In genomic region chr14:89720076-89720687, GRCh38 we compare ENCODE assay signal across 8 cellular contexts.
DNase-seq lines count a peak whose midpoint lies in the region; TF ChIP-seq lines count a peak whose summit lies in the region.
"Had no signal": no experiment of that assay in that cellular context is flagged by ENCODE, and none has a peak within 500 bp of the region (broad histone marks: within the 10 kb centered on the region; RNA-seq: fewer than 3 reads in every experiment).

No MANE protein-coding gene starts in this region.

- H3K9me3 ChIP-seq in KOPT-K1 (ENCODE audit: insufficient read depth, low read length, poor library complexity, severe bottlenecking): no peaks in the 10 kb centered on the region
- H3K9me3 ChIP-seq in sigmoid colon: no peaks in the 10 kb centered on the region
- no peaks in the 10 kb centered on the region for H3K9me3 ChIP-seq in Karpas-422 (ENCODE audit: low read length)

- peak overlapping the region; percentile 61 for H3K4me3 Mint-ChIP-seq in activated naive CD8-positive, alpha-beta T cell treated with anti-CD3 and anti-CD28 coated beads for 36 hours

- H3K27me3 ChIP-seq in sigmoid colon (no peaks in the 10 kb centered on the region), Karpas-422 (ENCODE audit: low read length) (no peaks in the 10 kb centered on the region)

- no peaks in the 10 kb centered on the region for H4K20me1 ChIP-seq in Karpas-422 (ENCODE audit: insufficient read depth, low read depth, low read length)

- peaks cover 62% of the 10 kb centered on the region for H3K4me1 Mint-ChIP-seq in activated naive CD8-positive, alpha-beta T cell treated with anti-CD3 and anti-CD28 coated beads for 36 hours

- H3K27ac ChIP-seq in KOPT-K1 (ENCODE audit: low read depth, low read length, poor library complexity, severe bottlenecking): peak overlapping the region; percentile 80
- H3K27ac ChIP-seq in sigmoid colon: peak overlapping the region in 3 of 4 donors; percentile 23 to 55 (median 33)
- no peak overlapping the region for H3K27ac ChIP-seq in Karpas-422 (ENCODE audit: low read length)

- TF ChIP-seq CTCF in sigmoid colon (IDR thresholded peaks at IDR 0.05): no peak

- H3K27me3 Mint-ChIP-seq in activated naive CD8-positive, alpha-beta T cell treated with anti-CD3 and anti-CD28 coated beads for 36 hours: no peaks in the 10 kb centered on the region

- H3K9me3 Mint-ChIP-seq in activated naive CD8-positive, alpha-beta T cell treated with anti-CD3 and anti-CD28 coated beads for 36 hours: peaks cover 25% of the 10 kb centered on the region

- TF ChIP-seq POLR2A in sigmoid colon (IDR thresholded peaks at IDR 0.05): no peak

- no peaks in the 10 kb centered on the region for H3K9me2 ChIP-seq in Karpas-422 (replicated peaks; ENCODE audit: insufficient read depth, low read length)

- intact Hi-C loops in sigmoid colon (cut with DNase I): no loop called here

- no peaks in the 10 kb centered on the region for H3K79me2 ChIP-seq in Karpas-422 (ENCODE audit: low read length)

- H3K4me2 ChIP-seq in Karpas-422 (ENCODE audit: low read depth, low read length, poor library complexity, severe bottlenecking): no peak overlapping the region

- H3K4me3 ChIP-seq in sigmoid colon: no peak overlapping the region
- H3K4me3 ChIP-seq in Karpas-422 (ENCODE audit: low read length): no peak overlapping the region

- H3K36me3 ChIP-seq in KOPT-K1 (ENCODE audit: insufficient read depth, low read length) (no peaks in the 10 kb centered on the region), sigmoid colon (no peaks in the 10 kb centered on the region), Karpas-422 (ENCODE audit: insufficient read depth, low read length) (no peaks in the 10 kb centered on the region)

- H3K9ac ChIP-seq in Karpas-422 (ENCODE audit: low read length): no peak overlapping the region

- H2AFZ ChIP-seq in Karpas-422 (ENCODE audit: low read length): no peak overlapping the region; the same call in 1 of the 2 replicates

- 54 to 87% methylated on average over 7 of the region's 7 CpGs for WGBS in sigmoid colon, 2 donors

- peak; percentile 32 for DNase-seq in GDM1 (lab: John Stamatoyannopoulos, UW)
- no peak for DNase-seq in activated naive CD8-positive, alpha-beta T cell treated with anti-CD3 and anti-CD28 coated beads for 36 hours
- no peak for DNase-seq in sigmoid colon
- no peak for DNase-seq in cerebellar nuclear complex (lab: John Stamatoyannopoulos, UW)
- DNase-seq in NAMALWA (ENCODE audit: low spot score): no peak
- no peak for DNase-seq in Karpas-422
- DNase-seq: NCI-H2107 had no signal

- H3K36me3 Mint-ChIP-seq in activated naive CD8-positive, alpha-beta T cell treated with anti-CD3 and anti-CD28 coated beads for 36 hours: peaks cover 23% of the 10 kb centered on the region

- H3K27ac Mint-ChIP-seq in activated naive CD8-positive, alpha-beta T cell treated with anti-CD3 and anti-CD28 coated beads for 36 hours: peak overlapping the region; percentile 92

- no peak for TF ChIP-seq EP300 in sigmoid colon (IDR thresholded peaks at IDR 0.05)

- H3K4me1 ChIP-seq in sigmoid colon: peaks cover 0 to 11% (median 6%) of the 10 kb centered on the region in 4 donors
- no peaks in the 10 kb centered on the region for H3K4me1 ChIP-seq in Karpas-422 (ENCODE audit: low read length)
